ENCODE assay signal across 14 cellular contexts in genomic region chr1:58583496-58583895, GRCh38. TPM values are rescaled to one million over a fixed set of nuclear protein-coding genes. Genes with fewer than 3 reads are reported as not detected.
A peak's percentile ranks its signal among the peaks of the same experiment; 100 is the strongest.
DNase-seq lines count a peak whose midpoint lies in the region; ATAC-seq and TF ChIP-seq lines count a peak whose summit lies in the region.
"Had no signal": no experiment of that assay in that cellular context is flagged by ENCODE, and none has a peak within 500 bp of the region (broad histone marks: within the 10 kb centered on the region; RNA-seq: fewer than 3 reads in every experiment).

No MANE protein-coding gene starts in this region.

- no peaks in the 10 kb centered on the region for H3K27me3 ChIP-seq in breast epithelium
- no peaks in the 10 kb centered on the region for H3K27me3 ChIP-seq in osteoblast (ENCODE audit: insufficient read depth, low read length)
- H3K27me3 ChIP-seq: right lobe of liver had no signal

- no peak for TF ChIP-seq POLR2A in NB4 (IDR thresholded peaks at IDR 0.05; ENCODE audit: extremely low read depth, insufficient read length)
- TF ChIP-seq POLR2A in breast epithelium (IDR thresholded peaks at IDR 0.05) = no peak

- H3K4me2 ChIP-seq in osteoblast (ENCODE audit: insufficient read depth, low read length) = no peak overlapping the region

- intact Hi-C loops in breast epithelium (cut with DNase I; ENCODE audit: low total_unique reads) = no loop called here

- no peak for ATAC-seq in HG02759 (IDR thresholded peaks at IDR 0.05; ENCODE audit: unreplicated experiment)
- no peak for ATAC-seq in HG03571 (IDR thresholded peaks at IDR 0.05; ENCODE audit: unreplicated experiment)
- ATAC-seq: Panc1 had no signal

- H4K20me1 ChIP-seq in osteoblast (ENCODE audit: insufficient read depth, low read length) = no peaks in the 10 kb centered on the region

- H2AFZ ChIP-seq in osteoblast (ENCODE audit: low read length) = peak overlapping the region; percentile 48

- H3K36me3 Mint-ChIP-seq in osteocyte (ENCODE audit: unreplicated experiment) = no peaks in the 10 kb centered on the region

- TF ChIP-seq CTCF in NB4 (IDR thresholded peaks at IDR 0.05; ENCODE audit: low read depth, low read length) = no peak
- TF ChIP-seq CTCF in breast epithelium (IDR thresholded peaks at IDR 0.05) = no peak
- TF ChIP-seq CTCF in osteoblast (IDR thresholded peaks at IDR 0.05; ENCODE audit: extremely low read depth, low read depth, low read length) = no peak
- TF ChIP-seq CTCF in osteocyte (IDR thresholded peaks at IDR 0.05) = no peak

- peaks cover 18% of the 10 kb centered on the region for H3K27me3 Mint-ChIP-seq in osteocyte (ENCODE audit: unreplicated experiment)

- H3K9me3 Mint-ChIP-seq in osteocyte (ENCODE audit: unreplicated experiment) = no peaks in the 10 kb centered on the region
- H3K9me3 Mint-ChIP-seq: activated B cell treated with CpG ODN at 0.5 μM for 24 hours; activated T-helper 17 cell treated with anti-CD3 and anti-CD28 coated beads, Interleukin-2, amount 50 U/mL, for 72 hours; central memory CD8-positive, alpha-beta T cell had no signal

- H3K36me3 ChIP-seq in breast epithelium (no peaks in the 10 kb centered on the region), osteoblast (ENCODE audit: insufficient read depth, low read length) (no peaks in the 10 kb centered on the region)
- H3K36me3 ChIP-seq: right lobe of liver had no signal

- DNase-seq in EL = peak; percentile 21
- DNase-seq in NB4 (ENCODE audit: low read depth) = peak; percentile 73
- DNase-seq in breast epithelium (ENCODE audit: low spot score in 2 of 2) = no peak
- no peak for DNase-seq in osteoblast (ENCODE audit: insufficient read length, low spot score, missing footprints)
- DNase-seq in osteocyte (ENCODE audit: extremely low spot score, unreplicated experiment) = no peak
- no peak for DNase-seq in iPS-NIHi11 (ENCODE audit: low spot score)
- DNase-seq: activated B cell treated with CpG ODN at 0.5 μM for 24 hours, right lobe of liver had no signal

- H3K4me3 ChIP-seq in NB4 (ENCODE audit: low read depth, low read length) (no peak overlapping the region), breast epithelium (no peak overlapping the region), osteoblast (ENCODE audit: insufficient read depth, low read length) (no peak overlapping the region)
- H3K4me3 ChIP-seq: lung, right lobe of liver had no signal

- no peaks in the 10 kb centered on the region for H3K79me2 ChIP-seq in osteoblast (ENCODE audit: insufficient read depth, low read length)

- no peak overlapping the region for H3K27ac Mint-ChIP-seq in osteocyte (ENCODE audit: unreplicated experiment)
- H3K27ac Mint-ChIP-seq: activated B cell treated with CpG ODN at 0.5 μM for 24 hours; activated T-helper 17 cell treated with anti-CD3 and anti-CD28 coated beads, Interleukin-2, amount 50 U/mL, for 72 hours had no signal

- H3K9me3 ChIP-seq in breast epithelium (no peaks in the 10 kb centered on the region), osteoblast (ENCODE audit: low read depth, low read length) (no peaks in the 10 kb centered on the region)
- H3K9me3 ChIP-seq: right lobe of liver had no signal

- H3K4me3 Mint-ChIP-seq in osteocyte (ENCODE audit: unreplicated experiment) = no peak overlapping the region
- H3K4me3 Mint-ChIP-seq: activated B cell treated with CpG ODN at 0.5 μM for 24 hours; central memory CD8-positive, alpha-beta T cell had no signal

- peaks cover 5 to 6% of the 10 kb centered on the region in 2 donors for H3K4me1 ChIP-seq in breast epithelium
- peaks cover 40% of the 10 kb centered on the region for H3K4me1 ChIP-seq in osteoblast (ENCODE audit: insufficient read depth, low read length)
- H3K4me1 ChIP-seq: right lobe of liver had no signal

- H3K27ac ChIP-seq in breast epithelium (peak overlapping the region; percentile 88 to 91), osteoblast (ENCODE audit: low read depth, low read length) (peak overlapping the region; percentile 87)

- peaks cover 24% of the 10 kb centered on the region for H3K4me1 Mint-ChIP-seq in osteocyte (ENCODE audit: unreplicated experiment)
- H3K4me1 Mint-ChIP-seq: central memory CD8-positive, alpha-beta T cell had no signal

RNA-seq across cellular contexts. Expression of gene TACSTD2, which starts 6.4 kb away (rescaled TPM):
- 100 to 1,000 TPM in 2 of 3 donors, 1 to 10 TPM in 1; 1.1 to 335 (median 230) TPM for total RNA-seq in breast epithelium
- under 0.01 and 0.29 TPM in 2 replicates for total RNA-seq in osteoblast
- not detected in 2 replicates for total RNA-seq in osteocyte
- total RNA-seq: activated B cell treated with CpG ODN at 0.5 μM for 24 hours had no signal

RNA-seq across cellular contexts. Expression of gene OMA1, which starts 37.0 kb away (rescaled TPM):
- total RNA-seq in breast epithelium = 10 to 100 TPM; 26.4 to 79.8 (median 48.2) TPM
- total RNA-seq in osteoblast = 12.1 and 22.8 TPM in 2 replicates
- total RNA-seq in osteocyte = 9.2 and 12.1 TPM in 2 replicates

Comparison
In these comparisons a context has a peak if more than half of its experiments do, and no peak if none do; other contexts are left out.
1. DNase-seq: peak in EL (single experiment) and NB4 (single experiment); none in breast epithelium (0 of 2), osteoblast (single experiment), osteocyte (single experiment) and iPS-NIHi11 (single experiment).